ENCODE assay signal across 1 cellular context in the genomic region with DNA sequence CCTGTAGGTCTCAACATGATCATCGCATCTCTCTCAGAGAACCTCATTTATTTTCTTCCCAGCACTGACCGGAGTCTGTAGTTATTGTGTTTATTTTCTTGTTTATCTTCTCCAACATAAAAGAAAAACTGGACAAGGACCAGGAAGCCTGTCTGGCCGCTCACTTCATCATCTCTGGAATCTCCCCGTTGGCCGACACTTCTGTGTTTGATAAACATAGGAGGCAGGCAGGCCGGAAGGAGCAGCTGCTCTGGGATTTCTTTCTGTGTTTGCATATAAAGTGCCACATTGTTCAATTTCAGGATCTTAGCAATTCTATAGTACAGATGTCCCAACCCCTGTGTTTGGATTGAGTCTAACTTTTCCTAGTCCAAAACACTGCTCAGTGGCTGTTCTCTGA.
TF ChIP-seq lines count a peak whose summit lies in the region.

No MANE protein-coding gene starts in this region.

TF ChIP-seq in HepG2, 621 proteins besides CTCF, POLR2A, EP300 and RAD21 (continued from another document):
- no peak for TF ChIP-seq THAP7 (CRISPR knock-in tag; IDR thresholded peaks at IDR 0.05)
